Comparison of ENCODE assay signal across 27 cellular contexts in genomic region chr1:185207178-185207577, GRCh38. TPM values are rescaled to one million over a fixed set of nuclear protein-coding genes. Genes with fewer than 3 reads are reported as not detected.
DNase-seq lines count a peak whose midpoint lies in the region; ATAC-seq, FAIRE-seq and TF ChIP-seq lines count a peak whose summit lies in the region.
"Had no signal": no experiment of that assay in that cellular context is flagged by ENCODE, and none has a peak within 500 bp of the region (broad histone marks: within the 10 kb centered on the region; RNA-seq: fewer than 3 reads in every experiment).

No MANE protein-coding gene starts in this region.

- H3K27ac Mint-ChIP-seq in activated CD4-positive, alpha-beta T cell treated with anti-CD3 and anti-CD28 coated beads, Interleukin-2, amount 10 ng/mL, durations not matched to agents 7 days and 5 days: peak overlapping the region; percentile 10
- H3K27ac Mint-ChIP-seq in activated CD4-positive, alpha-beta T cell treated with anti-CD3 and anti-CD28 coated beads for 36 hours: no peak overlapping the region
- H3K27ac Mint-ChIP-seq in WTC11: no peak overlapping the region
- H3K27ac Mint-ChIP-seq: CD4-positive, alpha-beta T cell had no signal

- DNase-seq in activated CD4-positive, alpha-beta T cell treated with anti-CD3 and anti-CD28 coated beads, Interleukin-2, amount 10 ng/mL, durations not matched to agents 7 days and 5 days: no peak
- DNase-seq in activated CD4-positive, alpha-beta T cell treated with anti-CD3 and anti-CD28 coated beads for 36 hours: no peak
- DNase-seq in OCI-LY7 (ENCODE audit: low spot score) (no peak), brain microvascular endothelial cell (no peak), SW480 (ENCODE audit: low spot score) (no peak), pancreas (no peak), WTC11 (ENCODE audit: low spot score) (no peak)
- DNase-seq: ACHN; CD4-positive, alpha-beta T cell; DMS 273 treated with DMSO at 0.1 percent for 48 hours; DND-41; IMR-90; MV-4-11; NCI-H1105 treated with DMSO at 0.1 percent for 48 hours; NCI-H2029 treated with DMSO at 0.1 percent for 48 hours; NCI-H2171 treated with DMSO at 0.1 percent for 48 hours; NCI-H524 treated with DMSO at 0.1 percent for 48 hours; PC-3; SIG-M5; T-helper 1 cell had no signal

- peaks cover 10% of the 10 kb centered on the region for H3K9me3 Mint-ChIP-seq in activated CD4-positive, alpha-beta T cell treated with anti-CD3 and anti-CD28 coated beads, Interleukin-2, amount 10 ng/mL, durations not matched to agents 7 days and 5 days
- H3K9me3 Mint-ChIP-seq in activated CD4-positive, alpha-beta T cell treated with anti-CD3 and anti-CD28 coated beads for 36 hours (ENCODE audit: low read depth): peaks cover 4% of the 10 kb centered on the region
- H3K9me3 Mint-ChIP-seq in WTC11: peaks cover 27% of the 10 kb centered on the region

- H2AFZ ChIP-seq in OCI-LY7 (ENCODE audit: low read length): no peak overlapping the region

- H3K4me2 ChIP-seq in OCI-LY7 (ENCODE audit: low read length): no peak overlapping the region
- H3K4me2 ChIP-seq: BLaER1 had no signal

- H3K4me3 Mint-ChIP-seq in activated CD4-positive, alpha-beta T cell treated with anti-CD3 and anti-CD28 coated beads, Interleukin-2, amount 10 ng/mL, durations not matched to agents 7 days and 5 days: no peak overlapping the region
- no peak overlapping the region for H3K4me3 Mint-ChIP-seq in activated CD4-positive, alpha-beta T cell treated with anti-CD3 and anti-CD28 coated beads for 36 hours
- H3K4me3 Mint-ChIP-seq in WTC11: no peak overlapping the region
- H3K4me3 Mint-ChIP-seq: CD4-positive, alpha-beta T cell had no signal

- H3K9me3 ChIP-seq in OCI-LY7 (ENCODE audit: low read length) (no peaks in the 10 kb centered on the region), pancreas (no peaks in the 10 kb centered on the region)
- H3K9me3 ChIP-seq: BLaER1, Caco-2 had no signal

- no peak for ATAC-seq in activated CD4-positive, alpha-beta T cell treated with anti-CD3 and anti-CD28 coated beads for 36 hours
- ATAC-seq in HG03439 (IDR thresholded peaks at IDR 0.05; ENCODE audit: unreplicated experiment) (no peak), pancreas (no peak), WTC11 (no peak)
- ATAC-seq: PC-3 had no signal

- H3K27me3 Mint-ChIP-seq in activated CD4-positive, alpha-beta T cell treated with anti-CD3 and anti-CD28 coated beads, Interleukin-2, amount 10 ng/mL, durations not matched to agents 7 days and 5 days: no peaks in the 10 kb centered on the region
- no peaks in the 10 kb centered on the region for H3K27me3 Mint-ChIP-seq in activated CD4-positive, alpha-beta T cell treated with anti-CD3 and anti-CD28 coated beads for 36 hours
- no peaks in the 10 kb centered on the region for H3K27me3 Mint-ChIP-seq in WTC11 (ENCODE audit: low read depth)
- H3K27me3 Mint-ChIP-seq: CD4-positive, alpha-beta T cell had no signal

- H3K4me1 Mint-ChIP-seq in activated CD4-positive, alpha-beta T cell treated with anti-CD3 and anti-CD28 coated beads, Interleukin-2, amount 10 ng/mL, durations not matched to agents 7 days and 5 days: no peaks in the 10 kb centered on the region
- no peaks in the 10 kb centered on the region for H3K4me1 Mint-ChIP-seq in activated CD4-positive, alpha-beta T cell treated with anti-CD3 and anti-CD28 coated beads for 36 hours
- no peaks in the 10 kb centered on the region for H3K4me1 Mint-ChIP-seq in WTC11

- H3K79me2 ChIP-seq in OCI-LY7 (ENCODE audit: insufficient read depth, low read depth, low read length): no peaks in the 10 kb centered on the region

- no peaks in the 10 kb centered on the region for H3K9me2 ChIP-seq in OCI-LY7 (ENCODE audit: insufficient read depth, low read length)

- H4K20me1 ChIP-seq in OCI-LY7 (ENCODE audit: insufficient read depth, low read length): no peaks in the 10 kb centered on the region
- H4K20me1 ChIP-seq: BLaER1 had no signal

- FAIRE-seq in pancreas (lab: Jason Lieb, UNC): no peak
- FAIRE-seq: GM12892, H1, HTR-8/SVneo had no signal

- H3K27ac ChIP-seq in OCI-LY7 (ENCODE audit: low read depth, low read length, poor library complexity, severe bottlenecking) (no peak overlapping the region), brain microvascular endothelial cell (no peak overlapping the region), pancreas (no peak overlapping the region)
- H3K27ac ChIP-seq: 22Rv1, BLaER1 had no signal

- H3K36me3 ChIP-seq in OCI-LY7 (ENCODE audit: insufficient read depth, low read length) (no peaks in the 10 kb centered on the region), brain microvascular endothelial cell (replicated peaks) (no peaks in the 10 kb centered on the region), pancreas (peaks cover 0 to 4% (median 0%) of the 10 kb centered on the region in 3 donors)

- intact Hi-C loops in activated CD4-positive, alpha-beta T cell treated with anti-CD3 and anti-CD28 coated beads for 36 hours (cut with DNase I, micrococcal nuclease): no loop called here
- intact Hi-C loops in OCI-LY7 (cut with micrococcal nuclease; ENCODE audit: unreplicated experiment): no loop called here
- intact Hi-C loops in pancreas (cut with DNase I): no loop called here

- CTCF ChIA-PET in activated CD4-positive, alpha-beta T cell treated with anti-CD3 and anti-CD28 coated beads, Interleukin-2, amount 10 ng/mL, durations not matched to agents 7 days and 5 days (lab: Charles Lee): no interaction called here
- CTCF ChIA-PET in activated CD4-positive, alpha-beta T cell treated with anti-CD3 and anti-CD28 coated beads for 36 hours (lab: Charles Lee): interaction anchor here (2.1 kb wide), 1 partner anchor 37 kb away, joined by 4 read pairs; no protein-coding TSS in a partner anchor
- CTCF ChIA-PET in OCI-LY7 (lab: Charles Lee; ENCODE audit: unreplicated experiment): no interaction called here
- CTCF ChIA-PET in WTC11 (lab: Charles Lee): no interaction called here

- no TSS peak for BruUV-seq in OCI-LY7 (replicated peaks; lab: Mats Ljungman, UMichigan)

- 0 out of 2 replicates have a peak, but pooled peaks have one; percentile 14 for TF ChIP-seq CTCF in OCI-LY7 (conservative IDR thresholded peaks at IDR 0.05; ENCODE audit: low read length)
- peak; percentile 3 for TF ChIP-seq CTCF in brain microvascular endothelial cell (IDR thresholded peaks at IDR 0.05; ENCODE audit: low read depth, low read length, missing control alignments)
- TF ChIP-seq CTCF in pancreas (IDR thresholded peaks at IDR 0.05): no peak
- no peak for TF ChIP-seq CTCF in WTC11 (IDR thresholded peaks at IDR 0.05)

- H3K4me1 ChIP-seq in OCI-LY7 (ENCODE audit: insufficient read depth, low read length, poor library complexity, severe bottlenecking): no peaks in the 10 kb centered on the region
- H3K4me1 ChIP-seq in pancreas: no peaks in the 10 kb centered on the region
- H3K4me1 ChIP-seq: BLaER1, Caco-2 had no signal

- peaks cover 4% of the 10 kb centered on the region for H3K36me3 Mint-ChIP-seq in activated CD4-positive, alpha-beta T cell treated with anti-CD3 and anti-CD28 coated beads, Interleukin-2, amount 10 ng/mL, durations not matched to agents 7 days and 5 days (ENCODE audit: low read depth)
- H3K36me3 Mint-ChIP-seq in activated CD4-positive, alpha-beta T cell treated with anti-CD3 and anti-CD28 coated beads for 36 hours (ENCODE audit: low read depth): peaks cover 22% of the 10 kb centered on the region
- H3K36me3 Mint-ChIP-seq in WTC11: peaks cover 22% of the 10 kb centered on the region

- no peaks in the 10 kb centered on the region for H3K27me3 ChIP-seq in brain microvascular endothelial cell (replicated peaks)
- H3K27me3 ChIP-seq in pancreas: no peaks in the 10 kb centered on the region
- H3K27me3 ChIP-seq: BLaER1 had no signal

- POLR2A ChIA-PET in activated CD4-positive, alpha-beta T cell treated with anti-CD3 and anti-CD28 coated beads, Interleukin-2, amount 10 ng/mL, durations not matched to agents 7 days and 5 days (lab: Charles Lee): no interaction called here
- POLR2A ChIA-PET in activated CD4-positive, alpha-beta T cell treated with anti-CD3 and anti-CD28 coated beads for 36 hours (lab: Charles Lee): no interaction called here
- POLR2A ChIA-PET in OCI-LY7 (lab: Charles Lee) (interaction anchor here (0.7 kb wide), 1 partner anchor 40 kb away, joined by 3 read pairs; no protein-coding TSS in a partner anchor), WTC11 (lab: Charles Lee) (no interaction called here)

- H3K4me3 ChIP-seq in OCI-LY7 (ENCODE audit: low read depth, low read length, poor library complexity, severe bottlenecking) (no peak overlapping the region), brain microvascular endothelial cell (ENCODE audit: low read depth, low read length) (no peak overlapping the region), pancreas (no peak overlapping the region)
- H3K4me3 ChIP-seq: BLaER1 had no signal

- in situ Hi-C loops in brain microvascular endothelial cell (cut with HindIII; ENCODE audit: low pct_ligation_motif_present, low sequenced_read_pairs): no loop called here

TF ChIP-seq in WTC11, 78 proteins besides CTCF, POLR2A, EP300 and RAD21 (continues in another document):
- no peak for TF ChIP-seq ZBTB21 (CRISPR knock-in tag; IDR thresholded peaks at IDR 0.05; ENCODE audit: borderline replicate concordance)
- no peak for TF ChIP-seq ATF2 (CRISPR knock-in tag; IDR thresholded peaks at IDR 0.05; ENCODE audit: borderline replicate concordance, low read depth)

RNA-seq across cellular contexts. Expression of gene SWT1, which starts 50.2 kb away (rescaled TPM):
- total RNA-seq in activated CD4-positive, alpha-beta T cell treated with anti-CD3 and anti-CD28 coated beads, Interleukin-2, amount 10 ng/mL, durations not matched to agents 7 days and 5 days: 1 to 10 TPM; 3.7 to 3.9 TPM
- 1 to 10 TPM; 3.0 to 3.3 TPM for total RNA-seq in activated CD4-positive, alpha-beta T cell treated with anti-CD3 and anti-CD28 coated beads for 36 hours
- total RNA-seq in OCI-LY7 (2014; rRNA removed; shearing (Covaris generic)): 2.1 and 2.3 TPM in 2 replicates
- 2.2 and 2.6 TPM in 2 replicates for total RNA-seq in OCI-LY7 (2022)
- 1 to 10 TPM; 6.3 to 9.3 (median 8.7) TPM for total RNA-seq in pancreas
- 1 to 10 TPM; 2.5 to 3.2 TPM for polyA plus RNA-seq in pancreas
- total RNA-seq in WTC11 (2021): 5.4 to 5.8 TPM (median 5.5 TPM) in 3 replicates

RNA-seq across cellular contexts. Expression of gene TRMT1L, which starts 50.4 kb away (rescaled TPM):
- total RNA-seq in activated CD4-positive, alpha-beta T cell treated with anti-CD3 and anti-CD28 coated beads, Interleukin-2, amount 10 ng/mL, durations not matched to agents 7 days and 5 days: 10 to 100 TPM; 20.3 to 21.1 TPM
- 10 to 100 TPM; 33.7 to 38.7 TPM for total RNA-seq in activated CD4-positive, alpha-beta T cell treated with anti-CD3 and anti-CD28 coated beads for 36 hours
- 10.8 and 15.0 TPM in 2 replicates for total RNA-seq in OCI-LY7 (2014; rRNA removed; shearing (Covaris generic))
- total RNA-seq in OCI-LY7 (2022) (25.7 and 31.0 TPM in 2 replicates), pancreas (10 to 100 TPM in 1 of 6 donors, 1 to 10 TPM in 5; 4.4 to 11.1 (median 8.0) TPM), WTC11 (2021) (24.7 to 28.1 TPM (median 27.3 TPM) in 3 replicates)
- 1 to 10 TPM; 2.9 to 4.6 TPM for polyA plus RNA-seq in pancreas

Comparison
In these comparisons a context has a peak if more than half of its experiments do, and no peak if none do; other contexts are left out.
1. CTCF ChIP-seq: peak in OCI-LY7 (single experiment) and brain microvascular endothelial cell (single experiment); none in pancreas (0 of 4) and WTC11 (single experiment).